In the genomic region with DNA sequence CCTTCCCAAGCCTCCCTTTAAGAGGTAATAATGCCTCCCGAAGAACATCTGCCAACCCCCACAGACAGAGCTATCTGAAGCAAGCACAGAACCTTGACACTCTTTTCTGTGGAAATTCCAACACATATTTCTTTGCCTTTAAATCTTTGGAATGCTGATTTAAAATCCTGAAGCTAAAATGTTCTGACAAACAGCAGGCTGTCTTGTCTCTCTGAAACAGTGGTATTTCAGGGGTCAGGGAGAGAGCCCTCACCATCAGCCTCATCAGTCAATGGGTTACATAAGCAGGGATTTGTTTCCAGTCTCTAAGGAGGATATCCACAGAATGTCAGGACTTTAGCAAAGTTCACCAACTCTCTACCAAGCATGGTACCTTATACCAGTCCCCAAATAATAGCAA, we compare ENCODE assay signal across 16 cellular contexts. TPM values are rescaled to one million over a fixed set of nuclear protein-coding genes. Genes with fewer than 3 reads are reported as not detected.
A peak's percentile ranks its signal among the peaks of the same experiment; 100 is the strongest.
DNase-seq lines count a peak whose midpoint lies in the region; ATAC-seq, FAIRE-seq and TF ChIP-seq lines count a peak whose summit lies in the region.
"Had no signal": no experiment of that assay in that cellular context is flagged by ENCODE, and none has a peak within 500 bp of the region (broad histone marks: within the 10 kb centered on the region; RNA-seq: fewer than 3 reads in every experiment).

No MANE protein-coding gene starts in this region.

- H3K4me2 ChIP-seq in keratinocyte (ENCODE audit: control insufficient read depth, extremely low read depth, insufficient read depth, low read depth, low read length) = no peak overlapping the region
- H3K4me2 ChIP-seq: A549 had no signal

- H3K4me3 Mint-ChIP-seq in nephron progenitor cell = no peak overlapping the region
- H3K4me3 Mint-ChIP-seq: H9 had no signal

- no peak overlapping the region for H3K27ac ChIP-seq in keratinocyte (ENCODE audit: control insufficient read depth, insufficient read depth, low read length)
- H3K27ac ChIP-seq: A549, C4-2B had no signal

- no peaks in the 10 kb centered on the region for H3K4me1 Mint-ChIP-seq in nephron progenitor cell

- TF ChIP-seq CTCF in keratinocyte (optimal IDR thresholded peaks at IDR 0.05 in 1 of 3, IDR thresholded peaks at IDR 0.05 in 1 of 3, conservative IDR thresholded peaks at IDR 0.05 in 1 of 3; ENCODE audit: extremely low read depth in 1 of 3, insufficient read depth in 2 of 3, low read length in 3 of 3) (no peak), nephron progenitor cell (IDR thresholded peaks at IDR 0.05) (no peak)

- no peaks in the 10 kb centered on the region for H3K9me3 Mint-ChIP-seq in nephron progenitor cell
- H3K9me3 Mint-ChIP-seq: H9 had no signal

- dilution Hi-C loops in keratinocyte (cut with MboI; ENCODE audit: extremely low pct_ligation_motif_present, low sequenced_read_pairs) = no loop called here

- H3K4me1 ChIP-seq in keratinocyte (ENCODE audit: control insufficient read depth, extremely low read depth, insufficient read depth, low read length) (no peaks in the 10 kb centered on the region), HAP-1 (peaks cover 11% of the 10 kb centered on the region)
- H3K4me1 ChIP-seq: BE2C had no signal

- peak; percentile 85 for DNase-seq in amniotic epithelial cell (ENCODE audit: low read depth)
- no peak for DNase-seq in keratinocyte (ENCODE audit: low read depth, low spot score)
- no peak for DNase-seq in nephron progenitor cell
- no peak for DNase-seq in HAP-1 (ENCODE audit: low spot score in 2 of 2)
- no peak for DNase-seq in LoVo (ENCODE audit: low spot score)
- DNase-seq: BE2C; CD4-positive, alpha-beta memory T cell; DMS79; EL; GOT3; H9 had no signal

- H3K27ac Mint-ChIP-seq in nephron progenitor cell = peak overlapping the region; percentile 35
- H3K27ac Mint-ChIP-seq: H9 had no signal

- H3K9me1 ChIP-seq in keratinocyte (ENCODE audit: control insufficient read depth, extremely low read depth, insufficient read depth, low read length) = no peaks in the 10 kb centered on the region

- H2AFZ ChIP-seq in keratinocyte (ENCODE audit: control insufficient read depth, low read length) = no peak overlapping the region

- H3K27me3 Mint-ChIP-seq in nephron progenitor cell (ENCODE audit: low read depth, poor library complexity) = peaks cover 9% of the 10 kb centered on the region
- H3K27me3 Mint-ChIP-seq: CD4-positive, alpha-beta memory T cell had no signal

- ATAC-seq in esophagus mucosa = no peak
- ATAC-seq: A549 had no signal

- H3K4me3 ChIP-seq in keratinocyte (ENCODE audit: control insufficient read depth in 2 of 3, extremely low read depth in 1 of 3, insufficient read depth in 2 of 3, low read depth in 1 of 3, low read length in 3 of 3) (no peak overlapping the region), HAP-1 (no peak overlapping the region)
- H3K4me3 ChIP-seq: A549 had no signal

- H3K9me3 ChIP-seq in keratinocyte (ENCODE audit: control insufficient read depth, low read depth, low read length) (no peaks in the 10 kb centered on the region), HAP-1 (no peaks in the 10 kb centered on the region)
- H3K9me3 ChIP-seq: A549, BE2C had no signal

- H3K36me3 ChIP-seq in keratinocyte (ENCODE audit: control insufficient read depth in 2 of 2, extremely low read depth in 1 of 2, insufficient read depth in 2 of 2, low read length in 2 of 2) (no peaks in the 10 kb centered on the region), HAP-1 (replicated peaks) (no peaks in the 10 kb centered on the region)
- H3K36me3 ChIP-seq: BE2C had no signal

- H3K27me3 ChIP-seq in keratinocyte (ENCODE audit: control insufficient read depth, extremely low read depth, insufficient read depth, low read length) (no peaks in the 10 kb centered on the region), HAP-1 (ENCODE audit: low read depth) (no peaks in the 10 kb centered on the region; the same call in 1 of the 2 replicates)
- H3K27me3 ChIP-seq: BE2C had no signal

- H4K20me1 ChIP-seq in keratinocyte (ENCODE audit: control insufficient read depth, extremely low read depth, insufficient read depth, low read length) = no peaks in the 10 kb centered on the region

- no peak overlapping the region for H3K9ac ChIP-seq in keratinocyte (ENCODE audit: control insufficient read depth, extremely low read depth, insufficient read depth, low read length)

- in situ Hi-C loops in HAP-1 (cut with MboI; ENCODE audit: low sequenced_read_pairs) = no loop called here

- FAIRE-seq in keratinocyte (lab: Jason Lieb, UNC) = peak; percentile 23
- FAIRE-seq: A549, G401.6, GM12891 had no signal

- no peaks in the 10 kb centered on the region for H3K79me2 ChIP-seq in keratinocyte (ENCODE audit: control insufficient read depth, insufficient read depth, low read length)

- H3K36me3 Mint-ChIP-seq in nephron progenitor cell (ENCODE audit: low read depth) = no peaks in the 10 kb centered on the region

RNA-seq across cellular contexts. Expression of a gene that starts 27.8 kb away (rescaled TPM):
- 18.6 to 29.9 TPM (median 26.2 TPM) in 3 replicates for polyA plus RNA-seq in keratinocyte
- polyA plus RNA-seq in keratinocyte (2011; ENCODE audit: low read depth) = 11.1 TPM
- polyA plus RNA-seq in keratinocyte (2011; cell fraction: cytosol; rRNA removed) = 20.9 and 29.6 TPM in 2 replicates
- 40.7 and 41.9 TPM in 2 replicates for polyA plus RNA-seq in keratinocyte (2011; cell fraction: nucleus; rRNA removed)
- polyA plus RNA-seq in keratinocyte (2012; ENCODE audit: low replicate concordance) = 11.2 and 24.6 TPM in 2 replicates
- 20.9 to 29.1 TPM (median 25.6 TPM) in 3 replicates for polyA minus RNA-seq in keratinocyte
- 17.5 TPM for polyA minus RNA-seq in keratinocyte (2011; cell fraction: cytosol; rRNA and poly(A)+ RNA removed)
- polyA minus RNA-seq in keratinocyte (2011; cell fraction: nucleus; rRNA and poly(A)+ RNA removed) = 19.2 and 35.8 TPM in 2 replicates
- 30.2 TPM for total RNA-seq in esophagus mucosa
